2 cellular contexts compared by ENCODE assay signal in genomic region chr2:120346034-120346666, GRCh38.
TF ChIP-seq lines count a peak whose summit lies in the region.

Gene INHBB, plus strand, starts transcription at chr2:120346136. Its CDS starts 53 bp downstream, at chr2:120346189.

TF ChIP-seq in H1, 55 proteins besides CTCF, POLR2A, EP300 and RAD21 (continued from another document):
- TF ChIP-seq, protein P1, sequence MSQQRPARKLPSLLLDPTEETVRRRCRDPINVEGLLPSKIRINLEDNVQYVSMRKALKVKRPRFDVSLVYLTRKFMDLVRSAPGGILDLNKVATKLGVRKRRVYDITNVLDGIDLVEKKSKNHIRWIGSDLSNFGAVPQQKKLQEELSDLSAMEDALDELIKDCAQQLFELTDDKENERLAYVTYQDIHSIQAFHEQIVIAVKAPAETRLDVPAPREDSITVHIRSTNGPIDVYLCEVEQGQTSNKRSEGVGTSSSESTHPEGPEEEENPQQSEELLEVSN (IDR thresholded peaks at IDR 0.05), result peak; percentile 48; the same call in 1 of the 2 replicates
- peak; percentile 55; the same call in 1 of the 2 replicates for TF ChIP-seq MAX (IDR thresholded peaks at IDR 0.05)
- TF ChIP-seq BACH1 (IDR thresholded peaks at IDR 0.05; ENCODE audit: low read length), result no peak
- peak; percentile 93 for TF ChIP-seq EZH2 (IDR thresholded peaks at IDR 0.05; ENCODE audit: low read depth, low read length, severe bottlenecking)
- no peak for TF ChIP-seq CBX8 (IDR thresholded peaks at IDR 0.05; ENCODE audit: borderline replicate concordance, low read depth, low read length)

TF ChIP-seq in neural cell, 6 proteins besides CTCF, POLR2A, EP300 and RAD21 (continued from another document):
- TF ChIP-seq, protein P2, sequence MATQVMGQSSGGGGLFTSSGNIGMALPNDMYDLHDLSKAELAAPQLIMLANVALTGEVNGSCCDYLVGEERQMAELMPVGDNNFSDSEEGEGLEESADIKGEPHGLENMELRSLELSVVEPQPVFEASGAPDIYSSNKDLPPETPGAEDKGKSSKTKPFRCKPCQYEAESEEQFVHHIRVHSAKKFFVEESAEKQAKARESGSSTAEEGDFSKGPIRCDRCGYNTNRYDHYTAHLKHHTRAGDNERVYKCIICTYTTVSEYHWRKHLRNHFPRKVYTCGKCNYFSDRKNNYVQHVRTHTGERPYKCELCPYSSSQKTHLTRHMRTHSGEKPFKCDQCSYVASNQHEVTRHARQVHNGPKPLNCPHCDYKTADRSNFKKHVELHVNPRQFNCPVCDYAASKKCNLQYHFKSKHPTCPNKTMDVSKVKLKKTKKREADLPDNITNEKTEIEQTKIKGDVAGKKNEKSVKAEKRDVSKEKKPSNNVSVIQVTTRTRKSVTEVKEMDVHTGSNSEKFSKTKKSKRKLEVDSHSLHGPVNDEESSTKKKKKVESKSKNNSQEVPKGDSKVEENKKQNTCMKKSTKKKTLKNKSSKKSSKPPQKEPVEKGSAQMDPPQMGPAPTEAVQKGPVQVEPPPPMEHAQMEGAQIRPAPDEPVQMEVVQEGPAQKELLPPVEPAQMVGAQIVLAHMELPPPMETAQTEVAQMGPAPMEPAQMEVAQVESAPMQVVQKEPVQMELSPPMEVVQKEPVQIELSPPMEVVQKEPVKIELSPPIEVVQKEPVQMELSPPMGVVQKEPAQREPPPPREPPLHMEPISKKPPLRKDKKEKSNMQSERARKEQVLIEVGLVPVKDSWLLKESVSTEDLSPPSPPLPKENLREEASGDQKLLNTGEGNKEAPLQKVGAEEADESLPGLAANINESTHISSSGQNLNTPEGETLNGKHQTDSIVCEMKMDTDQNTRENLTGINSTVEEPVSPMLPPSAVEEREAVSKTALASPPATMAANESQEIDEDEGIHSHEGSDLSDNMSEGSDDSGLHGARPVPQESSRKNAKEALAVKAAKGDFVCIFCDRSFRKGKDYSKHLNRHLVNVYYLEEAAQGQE (IDR thresholded peaks at IDR 0.05; ENCODE audit: borderline replicate concordance), result no peak
- TF ChIP-seq MXI1 (conservative IDR thresholded peaks at IDR 0.05; ENCODE audit: poor library complexity, severe bottlenecking) (no peak), POLR2AphosphoS5 (IDR thresholded peaks at IDR 0.05) (no peak)
